1 cellular context compared by ENCODE assay signal in the genomic region with DNA sequence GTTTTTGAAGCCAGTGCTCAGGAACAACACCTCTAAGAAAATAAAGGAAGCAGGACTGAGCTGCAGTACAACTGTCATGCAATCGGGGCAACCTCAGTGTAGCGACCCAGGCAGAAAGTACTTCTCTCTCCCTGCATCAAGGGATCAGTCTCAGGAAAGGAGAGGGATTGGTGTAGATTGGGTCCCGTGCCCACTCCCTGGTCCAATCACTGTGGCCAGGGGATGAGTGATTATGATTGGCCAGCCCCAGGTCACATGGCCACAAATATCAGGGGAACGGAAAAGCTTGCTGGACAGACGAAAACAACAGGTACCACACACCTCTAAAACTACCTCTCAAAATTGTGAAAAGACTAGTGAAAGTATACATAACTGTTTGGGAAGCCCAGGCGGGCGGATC.
TF ChIP-seq lines count a peak whose summit lies in the region.

No MANE protein-coding gene starts in this region.

TF ChIP-seq in GM23338, 12 proteins besides CTCF, POLR2A, EP300 and RAD21 (continued from another document):
- TF ChIP-seq, protein P1, sequence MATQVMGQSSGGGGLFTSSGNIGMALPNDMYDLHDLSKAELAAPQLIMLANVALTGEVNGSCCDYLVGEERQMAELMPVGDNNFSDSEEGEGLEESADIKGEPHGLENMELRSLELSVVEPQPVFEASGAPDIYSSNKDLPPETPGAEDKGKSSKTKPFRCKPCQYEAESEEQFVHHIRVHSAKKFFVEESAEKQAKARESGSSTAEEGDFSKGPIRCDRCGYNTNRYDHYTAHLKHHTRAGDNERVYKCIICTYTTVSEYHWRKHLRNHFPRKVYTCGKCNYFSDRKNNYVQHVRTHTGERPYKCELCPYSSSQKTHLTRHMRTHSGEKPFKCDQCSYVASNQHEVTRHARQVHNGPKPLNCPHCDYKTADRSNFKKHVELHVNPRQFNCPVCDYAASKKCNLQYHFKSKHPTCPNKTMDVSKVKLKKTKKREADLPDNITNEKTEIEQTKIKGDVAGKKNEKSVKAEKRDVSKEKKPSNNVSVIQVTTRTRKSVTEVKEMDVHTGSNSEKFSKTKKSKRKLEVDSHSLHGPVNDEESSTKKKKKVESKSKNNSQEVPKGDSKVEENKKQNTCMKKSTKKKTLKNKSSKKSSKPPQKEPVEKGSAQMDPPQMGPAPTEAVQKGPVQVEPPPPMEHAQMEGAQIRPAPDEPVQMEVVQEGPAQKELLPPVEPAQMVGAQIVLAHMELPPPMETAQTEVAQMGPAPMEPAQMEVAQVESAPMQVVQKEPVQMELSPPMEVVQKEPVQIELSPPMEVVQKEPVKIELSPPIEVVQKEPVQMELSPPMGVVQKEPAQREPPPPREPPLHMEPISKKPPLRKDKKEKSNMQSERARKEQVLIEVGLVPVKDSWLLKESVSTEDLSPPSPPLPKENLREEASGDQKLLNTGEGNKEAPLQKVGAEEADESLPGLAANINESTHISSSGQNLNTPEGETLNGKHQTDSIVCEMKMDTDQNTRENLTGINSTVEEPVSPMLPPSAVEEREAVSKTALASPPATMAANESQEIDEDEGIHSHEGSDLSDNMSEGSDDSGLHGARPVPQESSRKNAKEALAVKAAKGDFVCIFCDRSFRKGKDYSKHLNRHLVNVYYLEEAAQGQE (IDR thresholded peaks at IDR 0.05; ENCODE audit: unreplicated experiment): no peak
- TF ChIP-seq, protein P2, sequence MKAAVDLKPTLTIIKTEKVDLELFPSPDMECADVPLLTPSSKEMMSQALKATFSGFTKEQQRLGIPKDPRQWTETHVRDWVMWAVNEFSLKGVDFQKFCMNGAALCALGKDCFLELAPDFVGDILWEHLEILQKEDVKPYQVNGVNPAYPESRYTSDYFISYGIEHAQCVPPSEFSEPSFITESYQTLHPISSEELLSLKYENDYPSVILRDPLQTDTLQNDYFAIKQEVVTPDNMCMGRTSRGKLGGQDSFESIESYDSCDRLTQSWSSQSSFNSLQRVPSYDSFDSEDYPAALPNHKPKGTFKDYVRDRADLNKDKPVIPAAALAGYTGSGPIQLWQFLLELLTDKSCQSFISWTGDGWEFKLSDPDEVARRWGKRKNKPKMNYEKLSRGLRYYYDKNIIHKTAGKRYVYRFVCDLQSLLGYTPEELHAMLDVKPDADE (IDR thresholded peaks at IDR 0.05): no peak
- no peak for TF ChIP-seq ZNF462 (CRISPR knock-in tag; IDR thresholded peaks at IDR 0.05)
TF ChIP-seq in GM23338: peak in this region for 0.
